In genomic region chr5:43137326-43137725, GRCh38 we compare ENCODE assay signal across 22 cellular contexts. TPM values are rescaled to one million over a fixed set of nuclear protein-coding genes. Genes with fewer than 3 reads are reported as not detected.
DNase-seq lines count a peak whose midpoint lies in the region; ATAC-seq and TF ChIP-seq lines count a peak whose summit lies in the region.
"Had no signal": no experiment of that assay in that cellular context is flagged by ENCODE, and none has a peak within 500 bp of the region (broad histone marks: within the 10 kb centered on the region; RNA-seq: fewer than 3 reads in every experiment).

No MANE protein-coding gene starts in this region.

- H3K36me3 ChIP-seq in colonic mucosa: no peaks in the 10 kb centered on the region
- H3K36me3 ChIP-seq: uterus had no signal

- no peak overlapping the region for H3K27ac ChIP-seq in colonic mucosa
- H3K27ac ChIP-seq: C4-2B, epithelial cell of prostate, gastroesophageal sphincter, lower lobe of right lung, sigmoid colon, uterus, VCaP had no signal

- TF ChIP-seq CTCF in colonic mucosa (IDR thresholded peaks at IDR 0.05): no peak

- no peaks in the 10 kb centered on the region for H3K4me1 ChIP-seq in colonic mucosa
- H3K4me1 ChIP-seq: gastroesophageal sphincter, lower lobe of right lung, sigmoid colon, uterus had no signal

- H3K9ac ChIP-seq in colonic mucosa (ENCODE audit: low read depth in 2 of 2, low read length in 2 of 2): no peak overlapping the region

- no peaks in the 10 kb centered on the region for H3K27me3 ChIP-seq in colonic mucosa
- H3K27me3 ChIP-seq: gastroesophageal sphincter, sigmoid colon, uterus had no signal

- intact Hi-C loops in sciatic nerve (cut with DNase I) (no loop called here), head of caudate nucleus (cut with DNase I) (no loop called here), colonic mucosa (cut with DNase I) (no loop called here)

- H3K9me3 ChIP-seq in colonic mucosa: no peaks in the 10 kb centered on the region
- H3K9me3 ChIP-seq: gastroesophageal sphincter, lower lobe of right lung, sigmoid colon, uterus had no signal

- ATAC-seq in GM18498 (IDR thresholded peaks at IDR 0.05; ENCODE audit: unreplicated experiment) (peak; percentile 75), GM19463 (IDR thresholded peaks at IDR 0.05; ENCODE audit: unreplicated experiment) (peak; percentile 66), HG02610 (IDR thresholded peaks at IDR 0.05; ENCODE audit: unreplicated experiment) (peak; percentile 74), HG03521 (IDR thresholded peaks at IDR 0.05; ENCODE audit: unreplicated experiment) (peak; percentile 69), sciatic nerve (no peak)
- ATAC-seq: activated T-cell treated with anti-CD3 and anti-CD28 coated beads, Interleukin-2, amount 50 U/mL, for 4 hours; gastroesophageal sphincter had no signal

- no peak for DNase-seq in sciatic nerve (ENCODE audit: low spot score)
- no peak for DNase-seq in head of caudate nucleus
- DNase-seq in colonic mucosa: no peak
- no peak for DNase-seq in NCI-H446 (lab: John Stamatoyannopoulos, UW)
- DNase-seq: activated CD4-positive, alpha-beta memory T cell treated with anti-CD3 and anti-CD28 coated beads for 36 hours; activated naive CD8-positive, alpha-beta T cell treated with anti-CD3 and anti-CD28 coated beads, Interleukin-2, amount 50 U/mL, for 24 hours; activated T-cell treated with anti-CD3 and anti-CD28 coated beads, Interleukin-2, amount 50 U/mL, for 4 hours; dermis blood vessel endothelial cell; DMS53; lower lobe of right lung; NCI-H1436 treated with DMSO at 0.1 percent for 48 hours; NCI-H2227 treated with DMSO at 0.1 percent for 48 hours; sigmoid colon; uterus had no signal

- H3K4me3 ChIP-seq in colonic mucosa: no peak overlapping the region
- H3K4me3 ChIP-seq: gastroesophageal sphincter, lower lobe of right lung, sigmoid colon, uterus had no signal

RNA-seq across cellular contexts. Expression of gene ZNF131, which starts 16.6 kb away (rescaled TPM):
- total RNA-seq in sciatic nerve (47.5 TPM), colonic mucosa (10 to 100 TPM; 21.8 to 23.5 TPM)

RNA-seq across cellular contexts. Expression of gene NIM1K, which starts 54.7 kb away (rescaled TPM):
- total RNA-seq in sciatic nerve (5.4 TPM), colonic mucosa (under 1 TPM in 1 of 2 donors, not detected in 1; 0.42 TPM)
